21 cellular contexts compared by ENCODE assay signal in genomic region chrX:37986893-37987292, GRCh38. TPM values are rescaled to one million over a fixed set of nuclear protein-coding genes. Genes with fewer than 3 reads are reported as not detected.
DNase-seq lines count a peak whose midpoint lies in the region; ATAC-seq and TF ChIP-seq lines count a peak whose summit lies in the region.
"Had no signal": no experiment of that assay in that cellular context is flagged by ENCODE, and none has a peak within 500 bp of the region (broad histone marks: within the 10 kb centered on the region; RNA-seq: fewer than 3 reads in every experiment).

No MANE protein-coding gene starts in this region.

- no peaks in the 10 kb centered on the region for H3K9me3 ChIP-seq in IMR-90 (ENCODE audit: control insufficient read depth, insufficient read depth, low read length)
- no peaks in the 10 kb centered on the region for H3K9me3 ChIP-seq in endodermal cell (ENCODE audit: control insufficient read depth, low read length)
- H3K9me3 ChIP-seq: thyroid gland had no signal

- ATAC-seq in IMR-90 (ENCODE audit: low read depth), result peak; percentile 69
- ATAC-seq: stimulated activated effector memory CD8-positive, alpha-beta T cell treated with anti-CD3 and anti-CD28 coated beads, Interleukin-12 subunit alpha, Interleukin-12 subunit beta, amount 100 ng/mL, for 72 hours; T-cell had no signal

- H3K4ac ChIP-seq in IMR-90 (ENCODE audit: low read depth, low read length), result no peak overlapping the region

- H3K56ac ChIP-seq in IMR-90 (ENCODE audit: extremely low read depth, insufficient read depth, low read length), result no peak overlapping the region

- no peak overlapping the region for H3K23ac ChIP-seq in IMR-90 (ENCODE audit: low read depth, low read length)

- no peak overlapping the region for H4K91ac ChIP-seq in IMR-90 (ENCODE audit: insufficient read depth, low read depth, low read length)

- no peaks in the 10 kb centered on the region for H3K27me3 Mint-ChIP-seq in endodermal cell (ENCODE audit: insufficient read depth)

- CTCF ChIA-PET in IMR-90 (lab: Yijun Ruan, JAX), result no interaction called here
- CTCF ChIA-PET in RWPE1 (lab: Yijun Ruan, JAX), result no interaction called here

- H3K4me3 ChIP-seq in IMR-90 (ENCODE audit: insufficient read depth, low read depth, low read length) (no peak overlapping the region), choroid plexus epithelial cell (ENCODE audit: low read depth, low read length) (no peak overlapping the region), H7 (ENCODE audit: insufficient read depth, low read depth, low read length) (no peak overlapping the region), endodermal cell (ENCODE audit: low read length) (no peak overlapping the region)
- H3K4me3 ChIP-seq: thyroid gland had no signal

- no TSS peak for BruUV-seq in IMR-90 (replicated peaks; lab: Mats Ljungman, UMichigan)

- no CpG with 5 or more reads among the region's 1 CpG for WGBS in IMR-90 (ENCODE audit: extremely low coverage in 2 of 2, insufficient read length in 1 of 2), 2 experiments
- WGBS in endodermal cell (ENCODE audit: insufficient coverage in 1 of 2, insufficient read length in 1 of 2), 2 experiments, result 86% methylated on average over 1 of the region's 1 CpG; no CpG with 5 or more reads in 1 of the 2 experiments

- peaks cover 35% of the 10 kb centered on the region for H3K9me3 Mint-ChIP-seq in endodermal cell
- H3K9me3 Mint-ChIP-seq: T-cell had no signal

- no peaks in the 10 kb centered on the region for H3K36me3 Mint-ChIP-seq in endodermal cell (ENCODE audit: low read depth)
- H3K36me3 Mint-ChIP-seq: stimulated activated effector memory CD8-positive, alpha-beta T cell treated with anti-CD3 and anti-CD28 coated beads, Interleukin-12 subunit alpha, Interleukin-12 subunit beta, amount 100 ng/mL, for 72 hours; T-cell had no signal

- no peak overlapping the region for H3K14ac ChIP-seq in IMR-90 (replicated peaks; ENCODE audit: low read depth, low read length)

- dilution Hi-C loops in IMR-90 (cut with HindIII; ENCODE audit: low sequenced_read_pairs, unreplicated experiment), result no loop called here

- no peak overlapping the region for H4K8ac ChIP-seq in IMR-90 (ENCODE audit: low read depth in 2 of 2, low read length in 2 of 2)

- no peak overlapping the region for H3K27ac Mint-ChIP-seq in endodermal cell
- H3K27ac Mint-ChIP-seq: stimulated activated effector memory CD8-positive, alpha-beta T cell treated with anti-CD3 and anti-CD28 coated beads, Interleukin-12 subunit alpha, Interleukin-12 subunit beta, amount 100 ng/mL, for 72 hours; T-cell had no signal

- no peak overlapping the region for H2BK120ac ChIP-seq in IMR-90 (ENCODE audit: low read depth, low read length)

- TF ChIP-seq CTCF in IMR-90 (conservative IDR thresholded peaks at IDR 0.05; ENCODE audit: low read depth, low read length), result no peak
- TF ChIP-seq CTCF in choroid plexus epithelial cell (conservative IDR thresholded peaks at IDR 0.05; ENCODE audit: low read depth, low read length), result no peak
- no peak for TF ChIP-seq CTCF in endodermal cell (conservative IDR thresholded peaks at IDR 0.05)
- no peak for TF ChIP-seq CTCF in RWPE1 (conservative IDR thresholded peaks at IDR 0.05; ENCODE audit: low read depth)

- peak overlapping the region; percentile 65; the same call in 1 of the 2 replicates for H3K18ac ChIP-seq in IMR-90 (ENCODE audit: low read depth, low read length)

- H2AFZ ChIP-seq in IMR-90 (replicated peaks; ENCODE audit: low read length, poor library complexity), result no peak overlapping the region

- H2BK20ac ChIP-seq in IMR-90 (ENCODE audit: low read depth, low read length), result no peak overlapping the region

- no peak overlapping the region for H2AK9ac ChIP-seq in IMR-90 (replicated peaks; ENCODE audit: low read depth, low read length, poor library complexity)

- H3K36me3 ChIP-seq in IMR-90 (ENCODE audit: control insufficient read depth, insufficient read depth, low read length), result no peaks in the 10 kb centered on the region
- no peaks in the 10 kb centered on the region for H3K36me3 ChIP-seq in H7 (replicated peaks; ENCODE audit: control insufficient read depth, insufficient read depth, low read length)
- no peaks in the 10 kb centered on the region for H3K36me3 ChIP-seq in endodermal cell (ENCODE audit: control insufficient read depth, insufficient read depth, low read length)
- H3K36me3 ChIP-seq: thyroid gland had no signal

- H3K4me3 Mint-ChIP-seq in endodermal cell, result no peak overlapping the region
- H3K4me3 Mint-ChIP-seq: stimulated activated effector memory CD8-positive, alpha-beta T cell treated with anti-CD3 and anti-CD28 coated beads, Interleukin-12 subunit alpha, Interleukin-12 subunit beta, amount 100 ng/mL, for 72 hours; T-cell had no signal

- H3K4me2 ChIP-seq in IMR-90 (ENCODE audit: low read depth, low read length), result peak overlapping the region; percentile 22; the same call in 1 of the 2 replicates

- no peaks in the 10 kb centered on the region for H3K4me1 Mint-ChIP-seq in endodermal cell
- H3K4me1 Mint-ChIP-seq: stimulated activated effector memory CD8-positive, alpha-beta T cell treated with anti-CD3 and anti-CD28 coated beads, Interleukin-12 subunit alpha, Interleukin-12 subunit beta, amount 100 ng/mL, for 72 hours; T-cell had no signal

- intact Hi-C loops in IMR-90 (cut with micrococcal nuclease), result loop anchor here (10.0 kb wide), 1 partner anchor 332 kb away; no protein-coding TSS in a partner anchor

- H3K9ac ChIP-seq in IMR-90 (ENCODE audit: low read depth, low read length) (no peak overlapping the region), endodermal cell (ENCODE audit: extremely low read depth, low read length, poor library complexity, severe bottlenecking) (no peak overlapping the region)

- no peaks in the 10 kb centered on the region for H3K9me1 ChIP-seq in IMR-90 (ENCODE audit: insufficient read depth, low read length)

- no peaks in the 10 kb centered on the region for H3K79me1 ChIP-seq in IMR-90 (ENCODE audit: low read depth in 1 of 2, low read length in 2 of 2)

- H3K4me1 ChIP-seq in IMR-90 (ENCODE audit: control insufficient read depth, insufficient read depth, low read length), result no peaks in the 10 kb centered on the region
- no peaks in the 10 kb centered on the region for H3K4me1 ChIP-seq in endodermal cell (ENCODE audit: control insufficient read depth, insufficient read depth, low read length)
- H3K4me1 ChIP-seq: thyroid gland had no signal

- no peak overlapping the region for H3K27ac ChIP-seq in IMR-90 (ENCODE audit: insufficient read depth, low read length)
- no peak overlapping the region for H3K27ac ChIP-seq in endodermal cell (ENCODE audit: low read depth, low read length)
- H3K27ac ChIP-seq in RWPE1, result no peak overlapping the region
- H3K27ac ChIP-seq: thyroid gland had no signal

- peak; percentile 23 for DNase-seq in AG20443 (ENCODE audit: low spot score)
- DNase-seq in IMR-90, result peak; percentile 31
- peak; percentile 56 for DNase-seq in choroid plexus epithelial cell (ENCODE audit: low read depth)
- DNase-seq in kidney tubule cell (ENCODE audit: low spot score), result peak; percentile 28
- no peak for DNase-seq in H7
- DNase-seq in SIG-M5 treated with dmso at 0.1 percent for 504 hours (lab: John Stamatoyannopoulos, UW; ENCODE audit: unreplicated experiment), result no peak
- DNase-seq in endodermal cell, result no peak
- no peak for DNase-seq in RWPE1 (ENCODE audit: low spot score)
- DNase-seq: activated effector memory CD4-positive, alpha-beta T cell treated with anti-CD3 and anti-CD28 coated beads, Interleukin-2, amount 50 U/mL, for 16 hours; AML-193; cerebellar nuclear complex; DND-41; effector memory CD4-positive, alpha-beta T cell; foreskin melanocyte; KG1; NCI-H1048; NCI-H2029 treated with DMSO at 0.1 percent for 48 hours; NCI-H446 treated with DMSO at 0.1 percent for 48 hours; T-cell; thyroid gland had no signal

- H4K5ac ChIP-seq in IMR-90 (ENCODE audit: low read depth, low read length), result no peak overlapping the region

- H4K20me1 ChIP-seq in IMR-90 (ENCODE audit: insufficient read depth, low read length), result no peaks in the 10 kb centered on the region

- H2BK15ac ChIP-seq in IMR-90 (ENCODE audit: low read depth, low read length), result no peak overlapping the region

- no peak for TF ChIP-seq POLR2A in IMR-90 (IDR thresholded peaks at IDR 0.05; ENCODE audit: low read depth, low read length)

- H2BK5ac ChIP-seq in IMR-90 (ENCODE audit: low read depth, low read length, poor library complexity, severe bottlenecking), result no peak overlapping the region

- POLR2A ChIA-PET in IMR-90 (lab: Charles Lee; ENCODE audit: unreplicated experiment) (no interaction called here), RWPE1 (lab: Yijun Ruan, JAX; ENCODE audit: low non-redundant PET) (no interaction called here)

- in situ Hi-C loops in IMR-90 (cut with MboI; ENCODE audit: low sequenced_read_pairs), result no loop called here

- no peak overlapping the region for H2AK5ac ChIP-seq in IMR-90 (ENCODE audit: low read depth, low read length)

- peaks cover 2% of the 10 kb centered on the region for H3K27me3 ChIP-seq in IMR-90 (ENCODE audit: control insufficient read depth, insufficient read depth, low read length)
- H3K27me3 ChIP-seq in H7 (ENCODE audit: control insufficient read depth, insufficient read depth, low read length), result no peaks in the 10 kb centered on the region
- H3K27me3 ChIP-seq in endodermal cell (ENCODE audit: control insufficient read depth, insufficient read depth, low read length, poor library complexity, severe bottlenecking), result no peaks in the 10 kb centered on the region
- H3K27me3 ChIP-seq: thyroid gland had no signal

- no peak for TF ChIP-seq RAD21 in IMR-90 (IDR thresholded peaks at IDR 0.05; ENCODE audit: low read length)

TF ChIP-seq in IMR-90, 13 proteins besides CTCF, POLR2A, EP300 and RAD21 (continues in another document):
- TF ChIP-seq CHD1 (IDR thresholded peaks at IDR 0.05; ENCODE audit: low read depth, low read length), result no peak
- no peak for TF ChIP-seq BHLHE40 (IDR thresholded peaks at IDR 0.05; ENCODE audit: low read depth, low read length)
- no peak for TF ChIP-seq USF2 (IDR thresholded peaks at IDR 0.05; ENCODE audit: low read depth, low read length)
- no peak for TF ChIP-seq SMC3 (IDR thresholded peaks at IDR 0.05; ENCODE audit: low read depth, low read length)
- no peak for TF ChIP-seq FOS (IDR thresholded peaks at IDR 0.05; ENCODE audit: low read depth, low read length)

RNA-seq across cellular contexts. Expression of gene SYTL5, which starts 19.5 kb away (rescaled TPM):
- total RNA-seq in IMR-90 (2012; rRNA removed) (0.54 and 0.56 TPM in 2 replicates), endodermal cell (1 to 10 TPM; 8.1 to 8.6 TPM)
- polyA plus RNA-seq in IMR-90 (2012; rRNA removed), result 0.17 and 0.19 TPM in 2 replicates
- 0.06 and 0.09 TPM in 2 replicates for polyA plus RNA-seq in IMR-90 (2012; cell fraction: cytosol; rRNA removed)
- polyA plus RNA-seq in IMR-90 (2012; cell fraction: nucleus; rRNA removed; ENCODE audit: low replicate concordance), result 0.08 and 0.57 TPM in 2 replicates
- 0.11 and 0.35 TPM in 2 replicates for total RNA-seq in H7 (2014; rRNA removed; shearing (Covaris generic))
- polyA plus RNA-seq in endodermal cell (2013, experiment 1 of 2), result 2.5 TPM
- 3.4 TPM for polyA plus RNA-seq in endodermal cell (2013, experiment 2 of 2)

Comparison
In these comparisons a context has a peak if more than half of its experiments do, and no peak if none do; other contexts are left out.
1. DNase-seq: peak in AG20443 (single experiment), IMR-90 (single experiment), choroid plexus epithelial cell (single experiment) and kidney tubule cell (single experiment); none in H7 (single experiment), SIG-M5 treated with dmso at 0.1 percent for 504 hours (single experiment), endodermal cell (single experiment) and RWPE1 (single experiment).